In the genomic region with DNA sequence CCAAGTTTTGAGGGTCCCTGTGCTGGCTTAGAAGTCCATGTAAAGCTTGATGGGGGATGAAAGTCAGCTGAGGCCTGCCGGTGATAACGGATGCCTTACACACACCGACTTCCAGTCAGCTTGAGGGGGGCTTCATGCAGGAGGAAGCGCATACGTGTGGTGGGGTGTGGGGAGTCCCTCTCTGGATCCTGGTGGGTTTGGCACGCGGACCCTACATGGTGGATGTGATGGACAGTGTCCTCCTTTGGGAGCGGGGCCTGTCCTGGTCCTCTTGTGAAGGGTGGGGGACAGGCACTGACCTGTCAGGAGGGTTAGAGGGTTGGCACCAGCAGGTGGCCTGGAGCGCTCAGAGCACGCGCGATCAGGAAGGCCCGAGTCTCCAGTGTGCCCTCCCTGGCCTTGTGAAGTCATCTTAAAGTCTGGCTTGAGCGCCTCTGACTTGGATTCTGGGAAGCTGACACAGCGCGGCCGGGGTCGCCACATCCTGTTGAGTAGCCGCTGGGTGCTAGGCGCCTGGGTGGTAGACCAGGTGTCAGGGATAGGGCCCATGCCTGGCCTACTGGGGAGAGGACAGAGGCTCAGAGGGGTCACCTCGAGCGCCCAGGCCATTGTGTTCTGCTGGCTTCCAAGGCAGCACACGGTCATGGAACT, we compare ENCODE assay signal across 8 cellular contexts. TPM values are rescaled to one million over a fixed set of nuclear protein-coding genes. Genes with fewer than 3 reads are reported as not detected.
DNase-seq lines count a peak whose midpoint lies in the region; ATAC-seq, FAIRE-seq and TF ChIP-seq lines count a peak whose summit lies in the region.

No MANE protein-coding gene starts in this region.

- ATAC-seq in GM18870 (IDR thresholded peaks at IDR 0.05; ENCODE audit: unreplicated experiment) (no peak), HG02885 (IDR thresholded peaks at IDR 0.05; ENCODE audit: poor library complexity, unreplicated experiment) (no peak)

- TF ChIP-seq CTCF in A673 (conservative IDR thresholded peaks at IDR 0.05; ENCODE audit: low read depth, low read length), result no peak
- TF ChIP-seq CTCF in astrocyte (IDR thresholded peaks at IDR 0.05; ENCODE audit: insufficient read depth, low read depth, low read length), result no peak
- no peak for TF ChIP-seq CTCF in mesothelial cell of epicardium (IDR thresholded peaks at IDR 0.05; ENCODE audit: unreplicated experiment)

- no peaks in the 10 kb centered on the region for H3K27me3 ChIP-seq in A673 (replicated peaks; ENCODE audit: insufficient read depth, low read depth, low read length, poor library complexity)
- H3K27me3 ChIP-seq in astrocyte (ENCODE audit: insufficient read depth, low read length), result no peaks in the 10 kb centered on the region

- no peak overlapping the region for H2AFZ ChIP-seq in astrocyte (ENCODE audit: low read depth, low read length)

- intact Hi-C loops in A673 (cut with micrococcal nuclease; ENCODE audit: unreplicated experiment), result no loop called here

- CTCF ChIA-PET in A673 (lab: Charles Lee), result no interaction called here

- H3K4me2 ChIP-seq in astrocyte (ENCODE audit: low read length), result peak overlapping the region; percentile 96

- H3K4me3 ChIP-seq in A673 (ENCODE audit: low read depth, low read length, poor library complexity, severe bottlenecking), result no peak overlapping the region
- H3K4me3 ChIP-seq in astrocyte (ENCODE audit: insufficient read depth, low read depth, low read length), result peak overlapping the region; percentile 84

- H3K27ac Mint-ChIP-seq in astrocyte (ENCODE audit: unreplicated experiment) (peak overlapping the region; percentile 9), mesothelial cell of epicardium (peak overlapping the region; percentile 97)

- peaks cover 4% of the 10 kb centered on the region for H3K36me3 Mint-ChIP-seq in astrocyte (ENCODE audit: low read depth, unreplicated experiment)
- no peaks in the 10 kb centered on the region for H3K36me3 Mint-ChIP-seq in mesothelial cell of epicardium

- POLR2A ChIA-PET in A673 (lab: Charles Lee; ENCODE audit: low non-redundant PET), result no interaction called here

- TSS peak; percentile 8 for BruUV-seq in A673 (replicated peaks; lab: Mats Ljungman, UMichigan)

- H3K4me3 Mint-ChIP-seq in astrocyte (ENCODE audit: unreplicated experiment) (peak overlapping the region; percentile 97), mesothelial cell of epicardium (peak overlapping the region; percentile 91)

- peak overlapping the region; percentile 93 for H3K9ac ChIP-seq in astrocyte (ENCODE audit: low read length)

- peaks cover 27% of the 10 kb centered on the region for H3K4me1 ChIP-seq in A673 (ENCODE audit: insufficient read depth, low read length, poor library complexity, severe bottlenecking)
- H3K4me1 ChIP-seq in astrocyte (ENCODE audit: insufficient read depth, low read length), result peaks cover 49% of the 10 kb centered on the region

- H3K9me3 Mint-ChIP-seq in astrocyte (ENCODE audit: unreplicated experiment) (no peaks in the 10 kb centered on the region), mesothelial cell of epicardium (no peaks in the 10 kb centered on the region)

- H3K27me3 Mint-ChIP-seq in astrocyte (ENCODE audit: low read depth, unreplicated experiment) (no peaks in the 10 kb centered on the region), mesothelial cell of epicardium (ENCODE audit: low read depth) (no peaks in the 10 kb centered on the region)

- FAIRE-seq in astrocyte (lab: Jason Lieb, UNC), result no peak

- peak overlapping the region; percentile 54 for H3K27ac ChIP-seq in A673 (ENCODE audit: low read depth, low read length, poor library complexity, severe bottlenecking)
- peak overlapping the region; percentile 36 for H3K27ac ChIP-seq in astrocyte (ENCODE audit: low read depth, low read length)

- peaks cover 29% of the 10 kb centered on the region for H3K36me3 ChIP-seq in A673 (ENCODE audit: insufficient read depth, low read length, poor library complexity, severe bottlenecking)
- H3K36me3 ChIP-seq in astrocyte (ENCODE audit: insufficient read depth, low read length), result peaks cover 7% of the 10 kb centered on the region

- H3K4me1 Mint-ChIP-seq in astrocyte (ENCODE audit: low read depth, unreplicated experiment), result peaks cover 39% of the 10 kb centered on the region
- H3K4me1 Mint-ChIP-seq in mesothelial cell of epicardium, result peaks cover 50% of the 10 kb centered on the region

- no peaks in the 10 kb centered on the region for H3K9me3 ChIP-seq in A673 (ENCODE audit: low read depth, low read length, poor library complexity, severe bottlenecking)
- no peaks in the 10 kb centered on the region for H3K9me3 ChIP-seq in astrocyte (ENCODE audit: insufficient read depth, low read depth, low read length)

- peaks cover 66% of the 10 kb centered on the region for H4K20me1 ChIP-seq in astrocyte (ENCODE audit: insufficient read depth, low read length)

- H3K79me2 ChIP-seq in astrocyte (ENCODE audit: insufficient read depth, low read length), result peaks cover 77% of the 10 kb centered on the region

- DNase-seq in A673 (ENCODE audit: low spot score), result no peak
- peak; percentile 82 for DNase-seq in HK-2 (ENCODE audit: unreplicated experiment)
- peak; percentile 65 for DNase-seq in astrocyte (ENCODE audit: low read depth)
- no peak for DNase-seq in mesothelial cell of epicardium (ENCODE audit: low spot score in 2 of 2, unreplicated experiment in 2 of 2)
- no peak for DNase-seq in SIG-M5 treated with dmso at 0.1 percent for 504 hours (lab: John Stamatoyannopoulos, UW; ENCODE audit: unreplicated experiment)
- DNase-seq in DMS79 (lab: John Stamatoyannopoulos, UW), result no peak

RNA-seq across cellular contexts. Expression of gene DAZAP1, which starts 2.9 kb away (rescaled TPM):
- total RNA-seq in A673 (2021) (222 and 229 TPM in 2 replicates), astrocyte (94.7 and 108 TPM in 2 replicates), mesothelial cell of epicardium (130 to 134 TPM (median 131 TPM) in 3 replicates)

RNA-seq across cellular contexts. Expression of gene GAMT, which starts 8.9 kb away (rescaled TPM):
- 18.8 and 28.5 TPM in 2 replicates for total RNA-seq in A673 (2021)
- total RNA-seq in astrocyte, result 34.1 and 35.9 TPM in 2 replicates
- total RNA-seq in mesothelial cell of epicardium, result 41.5 to 44.5 TPM (median 42.6 TPM) in 3 replicates

RNA-seq across cellular contexts. Expression of gene NDUFS7, which starts 26.6 kb away (rescaled TPM):
- total RNA-seq in A673 (2021), result 101 and 111 TPM in 2 replicates
- total RNA-seq in astrocyte, result 64.0 and 67.3 TPM in 2 replicates
- total RNA-seq in mesothelial cell of epicardium, result 52.2 to 56.8 TPM (median 55.9 TPM) in 3 replicates

RNA-seq across cellular contexts. Expression of gene RPS15, which starts 27.9 kb away (rescaled TPM):
- total RNA-seq in A673 (2021), result 1,685 and 1,696 TPM in 2 replicates
- total RNA-seq in astrocyte, result 973 and 1,045 TPM in 2 replicates
- total RNA-seq in mesothelial cell of epicardium, result 1,014 to 1,040 TPM (median 1,034 TPM) in 3 replicates

RNA-seq across cellular contexts. Expression of gene APC2, which starts 39.7 kb away (rescaled TPM):
- total RNA-seq in A673 (2021) (1.3 and 1.9 TPM in 2 replicates), astrocyte (5.5 and 7.1 TPM in 2 replicates), mesothelial cell of epicardium (2.3 to 2.8 TPM (median 2.4 TPM) in 3 replicates)

Comparison
In these comparisons a context has a peak if more than half of its experiments do, and no peak if none do; other contexts are left out.
1. DNase-seq: peak in HK-2 (single experiment) and astrocyte (single experiment); none in A673 (single experiment), mesothelial cell of epicardium (0 of 2), SIG-M5 treated with dmso at 0.1 percent for 504 hours (single experiment) and DMS79 (single experiment).